Comparison of ENCODE assay signal across 12 cellular contexts in the genomic region with DNA sequence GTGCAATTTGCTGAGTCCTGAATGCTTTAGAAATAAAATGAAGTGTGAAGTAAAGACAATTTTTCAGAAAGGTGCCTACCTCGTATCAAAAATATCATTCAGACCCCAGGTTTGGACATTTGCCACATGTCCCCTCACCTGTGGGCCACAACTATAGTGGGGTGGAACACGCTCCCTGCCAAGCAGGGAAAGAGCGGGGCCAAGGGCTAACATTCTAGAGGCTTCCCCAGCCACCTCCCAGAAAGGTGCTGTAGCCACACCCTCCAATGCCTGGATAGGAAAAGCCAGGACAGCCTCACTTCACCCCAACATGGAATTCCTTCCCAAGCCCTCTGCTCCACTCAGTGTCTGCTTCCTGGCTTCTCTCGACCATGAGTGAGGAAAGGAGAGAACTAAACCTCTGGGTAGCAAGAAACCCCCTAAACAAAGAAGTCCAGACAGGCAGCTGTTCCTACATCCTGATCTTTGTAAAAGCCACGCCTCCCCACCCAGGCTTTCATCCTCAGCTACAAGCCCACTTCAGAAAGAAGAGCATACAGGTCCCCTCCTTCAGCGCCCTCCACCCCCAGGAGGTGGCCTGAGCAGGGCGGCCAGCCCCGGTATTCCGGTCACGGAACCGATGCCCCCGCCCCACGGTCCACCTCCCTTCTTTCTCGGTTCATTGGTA. TPM values are rescaled to one million over a fixed set of nuclear protein-coding genes. Genes with fewer than 3 reads are reported as not detected.
DNase-seq lines count a peak whose midpoint lies in the region; ATAC-seq, FAIRE-seq and TF ChIP-seq lines count a peak whose summit lies in the region.
"Had no signal": no experiment of that assay in that cellular context is flagged by ENCODE, and none has a peak within 500 bp of the region (broad histone marks: within the 10 kb centered on the region; RNA-seq: fewer than 3 reads in every experiment).

No MANE protein-coding gene starts in this region.

- H3K27ac Mint-ChIP-seq in astrocyte (ENCODE audit: unreplicated experiment): peak overlapping the region; percentile 87
- H3K27ac Mint-ChIP-seq: memory B cell; stimulated activated naive CD8-positive, alpha-beta T cell treated with anti-CD3 and anti-CD28 coated beads, Interleukin-15, amount 100 ng/mL, for 72 hours had no signal

- H3K27ac ChIP-seq in astrocyte (ENCODE audit: low read depth, low read length) (peak overlapping the region; percentile 49), left ventricle myocardium inferior (replicated peaks) (peak overlapping the region; percentile 82), rectal smooth muscle tissue (ENCODE audit: low read depth, low read length) (peak overlapping the region; percentile 94), kidney (ENCODE audit: low read depth in 2 of 2, low read length in 2 of 2) (peak overlapping the region in 1 of 2 donors; percentile 73)
- H3K27ac ChIP-seq: HL-60 had no signal

- H3K36me3 ChIP-seq in astrocyte (ENCODE audit: insufficient read depth, low read length) (no peaks in the 10 kb centered on the region), left ventricle myocardium inferior (no peaks in the 10 kb centered on the region), rectal smooth muscle tissue (ENCODE audit: control insufficient read depth, insufficient read depth, low read length) (no peaks in the 10 kb centered on the region), kidney (ENCODE audit: control insufficient read depth in 1 of 2, insufficient read depth in 2 of 2, low read length in 2 of 2) (no peaks in the 10 kb centered on the region)

- ATAC-seq in GM21528 (IDR thresholded peaks at IDR 0.05; ENCODE audit: low FRiP score, unreplicated experiment): no peak
- ATAC-seq: stimulated activated naive CD8-positive, alpha-beta T cell treated with anti-CD3 and anti-CD28 coated beads, Interleukin-15, amount 100 ng/mL, for 72 hours had no signal

- no peaks in the 10 kb centered on the region for H3K9me3 ChIP-seq in astrocyte (ENCODE audit: insufficient read depth, low read depth, low read length)
- H3K9me3 ChIP-seq in left ventricle myocardium inferior (replicated peaks): no peaks in the 10 kb centered on the region
- no peaks in the 10 kb centered on the region for H3K9me3 ChIP-seq in kidney (ENCODE audit: control insufficient read depth in 1 of 2, low read length in 2 of 2)

- H3K9ac ChIP-seq in astrocyte (ENCODE audit: low read length) (peak overlapping the region; percentile 76), rectal smooth muscle tissue (ENCODE audit: low read length) (peak overlapping the region; percentile 38), kidney (ENCODE audit: low read length in 2 of 2) (no peak overlapping the region)

- no peaks in the 10 kb centered on the region for H3K27me3 ChIP-seq in astrocyte (ENCODE audit: insufficient read depth, low read length)
- peaks cover 43% of the 10 kb centered on the region for H3K27me3 ChIP-seq in left ventricle myocardium inferior (ENCODE audit: low read depth)
- no peaks in the 10 kb centered on the region for H3K27me3 ChIP-seq in rectal smooth muscle tissue (ENCODE audit: control insufficient read depth, insufficient read depth, low read length)

- DNase-seq in AG09309 (ENCODE audit: low read depth) (no peak), astrocyte (ENCODE audit: low read depth) (no peak), left ventricle myocardium inferior (no peak), D341Med (ENCODE audit: low spot score) (no peak), kidney (no peak), posterior vena cava (ENCODE audit: low spot score) (no peak)
- DNase-seq: NCI-H1105; stimulated activated naive CD8-positive, alpha-beta T cell treated with anti-CD3 and anti-CD28 coated beads, Interleukin-15, amount 100 ng/mL, for 72 hours had no signal

- H3K79me2 ChIP-seq in astrocyte (ENCODE audit: insufficient read depth, low read length): peaks cover 69% of the 10 kb centered on the region

- peaks cover 17% of the 10 kb centered on the region for H3K36me3 Mint-ChIP-seq in astrocyte (ENCODE audit: low read depth, unreplicated experiment)
- H3K36me3 Mint-ChIP-seq: memory B cell had no signal

- H3K9me3 Mint-ChIP-seq in astrocyte (ENCODE audit: unreplicated experiment): peaks cover 2% of the 10 kb centered on the region
- H3K9me3 Mint-ChIP-seq: memory B cell; stimulated activated naive CD8-positive, alpha-beta T cell treated with anti-CD3 and anti-CD28 coated beads, Interleukin-15, amount 100 ng/mL, for 72 hours had no signal

- H4K20me1 ChIP-seq in astrocyte (ENCODE audit: insufficient read depth, low read length): no peaks in the 10 kb centered on the region

- FAIRE-seq in astrocyte (lab: Jason Lieb, UNC): no peak
- FAIRE-seq in kidney (lab: Jason Lieb, UNC): no peak

- H3K4me3 ChIP-seq in AG09309 (ENCODE audit: control insufficient read depth, low read depth, low read length) (peak overlapping the region; percentile 90), astrocyte (ENCODE audit: insufficient read depth, low read depth, low read length) (peak overlapping the region; percentile 61), left ventricle myocardium inferior (peak overlapping the region; percentile 62), rectal smooth muscle tissue (ENCODE audit: low read length) (peak overlapping the region; percentile 56), kidney (ENCODE audit: low read length in 2 of 2) (no peak overlapping the region)

- intact Hi-C loops in left ventricle myocardium inferior (cut with micrococcal nuclease): no loop called here
- intact Hi-C loops in kidney (cut with DNase I): no loop called here
- intact Hi-C loops in posterior vena cava (cut with DNase I): loop anchor here (5.0 to 10.0 kb wide), 2 partner anchors 40 to 63 kb away; no protein-coding TSS in a partner anchor

- no peaks in the 10 kb centered on the region for H3K27me3 Mint-ChIP-seq in astrocyte (ENCODE audit: low read depth, unreplicated experiment)
- H3K27me3 Mint-ChIP-seq: stimulated activated naive CD8-positive, alpha-beta T cell treated with anti-CD3 and anti-CD28 coated beads, Interleukin-15, amount 100 ng/mL, for 72 hours had no signal

- peak overlapping the region; percentile 43 for H2AFZ ChIP-seq in astrocyte (ENCODE audit: low read depth, low read length)

- peak overlapping the region; percentile 81 for H3K4me2 ChIP-seq in astrocyte (ENCODE audit: low read length)

- H3K4me1 ChIP-seq in astrocyte (ENCODE audit: insufficient read depth, low read length) (peaks cover 16% of the 10 kb centered on the region), left ventricle myocardium inferior (peaks cover 31% of the 10 kb centered on the region), rectal smooth muscle tissue (ENCODE audit: control insufficient read depth, insufficient read depth, low read length) (peaks cover 15% of the 10 kb centered on the region), kidney (ENCODE audit: control insufficient read depth in 1 of 2, insufficient read depth in 1 of 2, low read depth in 1 of 2, low read length in 2 of 2) (peaks cover 0 to 6% of the 10 kb centered on the region in 2 donors)

- TF ChIP-seq CTCF in AG09309 (IDR thresholded peaks at IDR 0.05; ENCODE audit: control insufficient read depth, insufficient read depth, low read depth, low read length, missing control alignments): no peak
- TF ChIP-seq CTCF in astrocyte (IDR thresholded peaks at IDR 0.05; ENCODE audit: insufficient read depth, low read depth, low read length): no peak
- no peak for TF ChIP-seq CTCF in left ventricle myocardium inferior (IDR thresholded peaks at IDR 0.05; ENCODE audit: borderline replicate concordance)
- no peak for TF ChIP-seq CTCF in kidney (IDR thresholded peaks at IDR 0.05; ENCODE audit: borderline replicate concordance, extremely low read depth, insufficient read depth)

- H3K4me3 Mint-ChIP-seq in astrocyte (ENCODE audit: unreplicated experiment): peak overlapping the region; percentile 92
- H3K4me3 Mint-ChIP-seq: memory B cell; stimulated activated naive CD8-positive, alpha-beta T cell treated with anti-CD3 and anti-CD28 coated beads, Interleukin-15, amount 100 ng/mL, for 72 hours had no signal

- H3K4me1 Mint-ChIP-seq in astrocyte (ENCODE audit: low read depth, unreplicated experiment): peaks cover 37% of the 10 kb centered on the region
- H3K4me1 Mint-ChIP-seq: memory B cell; stimulated activated naive CD8-positive, alpha-beta T cell treated with anti-CD3 and anti-CD28 coated beads, Interleukin-15, amount 100 ng/mL, for 72 hours had no signal

RNA-seq across cellular contexts. Expression of gene COL6A3, which starts 2.1 kb away (rescaled TPM):
- total RNA-seq in astrocyte: 200 and 560 TPM in 2 replicates
- total RNA-seq in left ventricle myocardium inferior: 57.1 TPM
- total RNA-seq in kidney: 59.5 TPM
- 3.8 TPM for polyA plus RNA-seq in kidney (ENCODE audit: insufficient read depth, low read depth, low replicate concordance)
- 100 to 1,000 TPM; 485 to 835 TPM for total RNA-seq in posterior vena cava

Comparison
In these comparisons a context has a peak if more than half of its experiments do, and no peak if none do; other contexts are left out.
1. H3K4me3 ChIP-seq: peak in AG09309 (single experiment), astrocyte (single experiment), left ventricle myocardium inferior (single experiment) and rectal smooth muscle tissue (single experiment); none in kidney (0 of 2).
2. H3K9ac ChIP-seq: peak in astrocyte (single experiment) and rectal smooth muscle tissue (single experiment); none in kidney (0 of 2).
3. intact Hi-C loops: an anchor here in posterior vena cava (5.0 to 10.0 kb wide); none called in left ventricle myocardium inferior and kidney.